Comparison of ENCODE assay signal across 1 cellular context in genomic region chr13:98442391-98443230, GRCh38.
TF ChIP-seq lines count a peak whose summit lies in the region.

No MANE protein-coding gene starts in this region.

TF ChIP-seq in IMR-90, 13 proteins besides CTCF, POLR2A, EP300 and RAD21:
- TF ChIP-seq ELK1 (IDR thresholded peaks at IDR 0.05; ENCODE audit: borderline replicate concordance, low read depth, low read length) = no peak
- TF ChIP-seq RCOR1 (IDR thresholded peaks at IDR 0.05; ENCODE audit: insufficient replicate concordance, low read length) = no peak
- TF ChIP-seq MXI1 (IDR thresholded peaks at IDR 0.05; ENCODE audit: borderline replicate concordance, low read depth, low read length) = no peak
- no peak for TF ChIP-seq CEBPB (IDR thresholded peaks at IDR 0.05; ENCODE audit: low read depth, low read length)
- TF ChIP-seq MAFK (IDR thresholded peaks at IDR 0.05; ENCODE audit: low read depth, low read length) = no peak
- TF ChIP-seq CHD1 (IDR thresholded peaks at IDR 0.05; ENCODE audit: low read depth, low read length) = no peak
- TF ChIP-seq RFX5 (IDR thresholded peaks at IDR 0.05; ENCODE audit: low read depth, low read length) = no peak
- no peak for TF ChIP-seq MAZ (IDR thresholded peaks at IDR 0.05; ENCODE audit: borderline replicate concordance, low read depth, low read length)
- TF ChIP-seq BHLHE40 (IDR thresholded peaks at IDR 0.05; ENCODE audit: low read depth, low read length) = no peak
